Comparison of ENCODE assay signal across 1 cellular context in genomic region chr9:21802418-21803000, GRCh38.
TF ChIP-seq lines count a peak whose summit lies in the region.

Gene MTAP, plus strand, starts transcription at chr9:21802636. Its CDS starts 113 bp downstream, at chr9:21802749.

TF ChIP-seq in HepG2, 621 proteins besides CTCF, POLR2A, EP300 and RAD21 (continued from another document and continues in another):
- no peak for TF ChIP-seq CERS6 (CRISPR knock-in tag; IDR thresholded peaks at IDR 0.05)
- TF ChIP-seq E2F2 (CRISPR knock-in tag; IDR thresholded peaks at IDR 0.05; ENCODE audit: borderline replicate concordance): no peak
- no peak for TF ChIP-seq CBFB (CRISPR knock-in tag; IDR thresholded peaks at IDR 0.05)
- 0 out of 2 replicates have a peak, but pooled peaks have one; percentile 49 for TF ChIP-seq FOXC1 (CRISPR knock-in tag; IDR thresholded peaks at IDR 0.05; ENCODE audit: borderline replicate concordance)
- TF ChIP-seq TARDBP (CRISPR knock-in tag; IDR thresholded peaks at IDR 0.05): peak; percentile 63; the same call in 1 of the 2 replicates
- TF ChIP-seq MTERF4 (CRISPR knock-in tag; IDR thresholded peaks at IDR 0.05): peak; percentile 74; the same call in 1 of the 2 replicates
- TF ChIP-seq ZMAT3 (CRISPR knock-in tag; conservative IDR thresholded peaks at IDR 0.05): peak; percentile 73; the same call in 1 of the 2 replicates
- TF ChIP-seq ZNF234 (CRISPR knock-in tag; conservative IDR thresholded peaks at IDR 0.05): no peak; the same call in 1 of the 2 replicates
- TF ChIP-seq DDIT3 (CRISPR knock-in tag; IDR thresholded peaks at IDR 0.05): no peak
- TF ChIP-seq HMGXB4 (CRISPR knock-in tag; IDR thresholded peaks at IDR 0.05; ENCODE audit: borderline replicate concordance in 1 of 2, low read depth in 1 of 2): peak in 1 of 2 experiments; percentile 73; a peak in 1 of 4 replicates
- peak; percentile 67; the same call in 1 of the 2 replicates for TF ChIP-seq ZNF574 (CRISPR knock-in tag; IDR thresholded peaks at IDR 0.05)
- TF ChIP-seq PHF20 (CRISPR knock-in tag; IDR thresholded peaks at IDR 0.05): peak; percentile 51
- TF ChIP-seq ZNF816 (CRISPR knock-in tag; IDR thresholded peaks at IDR 0.05; ENCODE audit: borderline replicate concordance): no peak
- no peak for TF ChIP-seq SMARCC2 (IDR thresholded peaks at IDR 0.05)
- TF ChIP-seq ZBTB46 (CRISPR knock-in tag; IDR thresholded peaks at IDR 0.05; ENCODE audit: borderline replicate concordance): no peak
- TF ChIP-seq ARHGAP35 (CRISPR knock-in tag; IDR thresholded peaks at IDR 0.05; ENCODE audit: borderline replicate concordance): no peak
- TF ChIP-seq ZNF839 (CRISPR knock-in tag; IDR thresholded peaks at IDR 0.05; ENCODE audit: borderline replicate concordance): no peak
- TF ChIP-seq MBD4 (IDR thresholded peaks at IDR 0.05; ENCODE audit: borderline replicate concordance, low read length): no peak; the same call in 1 of the 2 replicates
- TF ChIP-seq ZC3H4 (CRISPR knock-in tag; IDR thresholded peaks at IDR 0.05; ENCODE audit: borderline replicate concordance): no peak
- 0 out of 2 replicates have a peak, but pooled peaks have one; percentile 6 for TF ChIP-seq ZNF598 (CRISPR knock-in tag; IDR thresholded peaks at IDR 0.05; ENCODE audit: borderline replicate concordance)
- peak; percentile 27; the same call in 1 of the 2 replicates for TF ChIP-seq ZNF580 (CRISPR knock-in tag; IDR thresholded peaks at IDR 0.05; ENCODE audit: borderline replicate concordance, low read depth)
- TF ChIP-seq HIC2 (CRISPR knock-in tag; IDR thresholded peaks at IDR 0.05; ENCODE audit: low read depth): peak; percentile 26; the same call in 1 of the 2 replicates
- no peak; the same call in 1 of the 2 replicates for TF ChIP-seq AKAP8 (CRISPR knock-in tag; IDR thresholded peaks at IDR 0.05)
- peak; percentile 22; the same call in 1 of the 2 replicates for TF ChIP-seq ZNF160 (CRISPR knock-in tag; IDR thresholded peaks at IDR 0.05)
- TF ChIP-seq ZMAT5 (CRISPR knock-in tag; IDR thresholded peaks at IDR 0.05; ENCODE audit: borderline replicate concordance, low read depth): no peak
- peak; percentile 85 for TF ChIP-seq ZNF607 (CRISPR knock-in tag; IDR thresholded peaks at IDR 0.05; ENCODE audit: borderline replicate concordance)
- peak; percentile 41; the same call in 1 of the 2 replicates for TF ChIP-seq ZNF431 (CRISPR knock-in tag; IDR thresholded peaks at IDR 0.05; ENCODE audit: borderline replicate concordance, low read depth)
- no peak for TF ChIP-seq SP1 (IDR thresholded peaks at IDR 0.05)
- TF ChIP-seq SP1 (CRISPR knock-in tag; IDR thresholded peaks at IDR 0.05): peak; percentile 58
- 0 out of 2 replicates have a peak, but pooled peaks have one; percentile 51 for TF ChIP-seq SKIL (CRISPR knock-in tag; IDR thresholded peaks at IDR 0.05; ENCODE audit: borderline replicate concordance)
- TF ChIP-seq MAFG (CRISPR knock-in tag; IDR thresholded peaks at IDR 0.05): no peak
- TF ChIP-seq ZNF747 (CRISPR knock-in tag; IDR thresholded peaks at IDR 0.05; ENCODE audit: borderline replicate concordance): peak; percentile 75
- TF ChIP-seq DZIP1 (CRISPR knock-in tag; IDR thresholded peaks at IDR 0.05): 0 out of 2 replicates have a peak, but pooled peaks have one; percentile 43
- no peak for TF ChIP-seq EZH2 (conservative IDR thresholded peaks at IDR 0.05; ENCODE audit: low read depth, low read length)
